Comparison of ENCODE assay signal across 27 cellular contexts in the genomic region with DNA sequence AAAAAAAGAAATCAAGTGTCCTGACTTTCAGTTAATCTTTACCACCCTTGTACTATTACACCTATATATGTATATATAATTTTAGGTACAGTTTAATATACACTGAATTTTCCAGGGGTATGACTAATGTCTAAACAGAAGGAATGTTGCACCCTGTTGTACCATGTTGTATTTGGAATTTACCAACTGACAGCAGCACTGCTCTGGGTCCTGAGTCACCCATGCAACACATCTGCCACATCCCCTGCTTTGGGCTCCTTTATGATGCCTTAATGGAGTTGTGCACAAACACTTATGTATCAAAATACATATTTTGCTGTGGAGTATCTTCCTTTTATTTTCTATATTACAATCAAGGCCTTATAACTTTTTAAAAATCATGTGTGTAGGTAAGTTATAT. TPM values are rescaled to one million over a fixed set of nuclear protein-coding genes. Genes with fewer than 3 reads are reported as not detected.
DNase-seq lines count a peak whose midpoint lies in the region; ATAC-seq, FAIRE-seq and TF ChIP-seq lines count a peak whose summit lies in the region.
"Had no signal": no experiment of that assay in that cellular context is flagged by ENCODE, and none has a peak within 500 bp of the region (broad histone marks: within the 10 kb centered on the region; RNA-seq: fewer than 3 reads in every experiment).

No MANE protein-coding gene starts in this region.

- H3K4me3 ChIP-seq in IMR-90 (ENCODE audit: insufficient read depth, low read depth, low read length) (no peak overlapping the region), brain microvascular endothelial cell (ENCODE audit: low read depth, low read length) (no peak overlapping the region), keratinocyte (ENCODE audit: control insufficient read depth in 2 of 3, extremely low read depth in 1 of 3, insufficient read depth in 2 of 3, low read depth in 1 of 3, low read length in 3 of 3) (no peak overlapping the region), right cardiac atrium (ENCODE audit: low read length) (no peak overlapping the region)
- H3K4me3 ChIP-seq: adrenal gland, breast epithelium, psoas muscle, SK-N-MC, skin epidermis, suprapubic skin had no signal

- no peak overlapping the region; the same call in 2 of the 3 replicates for H2BK15ac ChIP-seq in IMR-90 (ENCODE audit: low read depth, low read length)

- no peaks in the 10 kb centered on the region for H3K79me2 ChIP-seq in keratinocyte (ENCODE audit: control insufficient read depth, insufficient read depth, low read length)

- H3K4me2 ChIP-seq in IMR-90 (ENCODE audit: low read depth, low read length): no peak overlapping the region
- no peak overlapping the region for H3K4me2 ChIP-seq in keratinocyte (ENCODE audit: control insufficient read depth, extremely low read depth, insufficient read depth, low read depth, low read length)

- in situ Hi-C loops in IMR-90 (cut with MboI; ENCODE audit: low sequenced_read_pairs): loop anchor here (10.0 kb wide), 1 partner anchor 467 kb away; no protein-coding TSS in a partner anchor
- in situ Hi-C loops in brain microvascular endothelial cell (cut with HindIII; ENCODE audit: low pct_ligation_motif_present, low sequenced_read_pairs): loop anchor here (25.0 kb wide), 1 partner anchor 150 kb away; no protein-coding TSS in a partner anchor

- no peak for TF ChIP-seq POLR2A in IMR-90 (IDR thresholded peaks at IDR 0.05; ENCODE audit: low read depth, low read length)

- no TSS peak for BruUV-seq in IMR-90 (replicated peaks; lab: Mats Ljungman, UMichigan)

- peak; percentile 20 for DNase-seq in AG20443 (ENCODE audit: low spot score)
- peak; percentile 55 for DNase-seq in IMR-90
- DNase-seq in brain microvascular endothelial cell: peak; percentile 53
- no peak for DNase-seq in keratinocyte (ENCODE audit: low read depth, low spot score)
- no peak for DNase-seq in right cardiac atrium
- no peak for DNase-seq in DMS153 (lab: John Stamatoyannopoulos, UW)
- DNase-seq: activated CD4-positive, alpha-beta T cell treated with anti-CD3 and anti-CD28 coated beads, Interleukin-2, amount 50 U/mL, for 4 hours; activated CD8-positive, alpha-beta memory T cell treated with anti-CD3 and anti-CD28 coated beads, Interleukin-2, amount 50 U/mL, for 48 hours; adrenal gland; cortex of kidney; DMS 273 treated with DMSO at 0.1 percent for 48 hours; immature natural killer cell; Karpas-422; NCI-H1417; NCI-H524; psoas muscle; stimulated activated CD4-positive, alpha-beta T cell treated with anti-CD3 and anti-CD28 coated beads, Interleukin-1b, Interleukin-23, amount 100 ng/mL, for 48 hours; T-helper 9 cell had no signal

- H2BK20ac ChIP-seq in IMR-90 (ENCODE audit: low read depth, low read length): no peak overlapping the region

- H2BK120ac ChIP-seq in IMR-90 (ENCODE audit: low read depth, low read length): peak overlapping the region; percentile 57

- no peak overlapping the region; the same call in 1 of the 2 replicates for H3K14ac ChIP-seq in IMR-90 (replicated peaks; ENCODE audit: low read depth, low read length)

- TF ChIP-seq CTCF in IMR-90 (conservative IDR thresholded peaks at IDR 0.05; ENCODE audit: low read depth, low read length): no peak
- no peak for TF ChIP-seq CTCF in brain microvascular endothelial cell (IDR thresholded peaks at IDR 0.05; ENCODE audit: low read depth, low read length, missing control alignments)
- TF ChIP-seq CTCF in keratinocyte (optimal IDR thresholded peaks at IDR 0.05 in 1 of 3, IDR thresholded peaks at IDR 0.05 in 1 of 3, conservative IDR thresholded peaks at IDR 0.05 in 1 of 3; ENCODE audit: extremely low read depth in 1 of 3, insufficient read depth in 2 of 3, low read length in 3 of 3): no peak

- peaks cover 9% of the 10 kb centered on the region for H3K4me1 ChIP-seq in IMR-90 (ENCODE audit: control insufficient read depth, insufficient read depth, low read length)
- H3K4me1 ChIP-seq in keratinocyte (ENCODE audit: control insufficient read depth, extremely low read depth, insufficient read depth, low read length): peaks cover 16% of the 10 kb centered on the region
- H3K4me1 ChIP-seq in right cardiac atrium (ENCODE audit: control insufficient read depth, insufficient read depth, low read length): peaks cover 2% of the 10 kb centered on the region
- H3K4me1 ChIP-seq: breast epithelium, psoas muscle had no signal

- H3K18ac ChIP-seq in IMR-90 (ENCODE audit: low read depth, low read length): no peak overlapping the region

- no peak for TF ChIP-seq RAD21 in IMR-90 (IDR thresholded peaks at IDR 0.05; ENCODE audit: low read length)

- H4K5ac ChIP-seq in IMR-90 (ENCODE audit: low read depth, low read length): no peak overlapping the region

- H3K4ac ChIP-seq in IMR-90 (ENCODE audit: low read depth, low read length): peak overlapping the region; percentile 60; the same call in 1 of the 2 replicates

- CTCF ChIA-PET in IMR-90 (lab: Yijun Ruan, JAX): no interaction called here

- intact Hi-C loops in IMR-90 (cut with micrococcal nuclease): no loop called here
- intact Hi-C loops in right cardiac atrium (cut with DNase I): no loop called here

- no peak overlapping the region for H2AK9ac ChIP-seq in IMR-90 (replicated peaks; ENCODE audit: low read depth, low read length, poor library complexity)

- no peak overlapping the region for H3K9ac ChIP-seq in IMR-90 (ENCODE audit: low read depth, low read length)
- H3K9ac ChIP-seq in keratinocyte (ENCODE audit: control insufficient read depth, extremely low read depth, insufficient read depth, low read length): no peak overlapping the region

- H4K91ac ChIP-seq in IMR-90 (ENCODE audit: insufficient read depth, low read depth, low read length): no peak overlapping the region

- no peak overlapping the region for H2AFZ ChIP-seq in IMR-90 (replicated peaks; ENCODE audit: low read length, poor library complexity)
- H2AFZ ChIP-seq in keratinocyte (ENCODE audit: control insufficient read depth, low read length): no peak overlapping the region

- peak overlapping the region; percentile 62 for H2BK5ac ChIP-seq in IMR-90 (ENCODE audit: low read depth, low read length, poor library complexity, severe bottlenecking)

- POLR2A ChIA-PET in IMR-90 (lab: Charles Lee; ENCODE audit: unreplicated experiment): no interaction called here

- FAIRE-seq in keratinocyte (lab: Jason Lieb, UNC): peak; percentile 39
- FAIRE-seq: HTR-8/SVneo had no signal

- 0 out of 4 replicates have a peak, but pooled peaks cover 0 to 2% of the 10 kb centered on the region in 2 experiments for H3K79me1 ChIP-seq in IMR-90 (ENCODE audit: low read depth in 1 of 2, low read length in 2 of 2)

- H2AK5ac ChIP-seq in IMR-90 (ENCODE audit: low read depth, low read length): no peak overlapping the region

- H3K9me1 ChIP-seq in IMR-90 (ENCODE audit: insufficient read depth, low read length) (peaks cover 5% of the 10 kb centered on the region), keratinocyte (ENCODE audit: control insufficient read depth, extremely low read depth, insufficient read depth, low read length) (no peaks in the 10 kb centered on the region)

- H3K9me3 ChIP-seq in IMR-90 (ENCODE audit: control insufficient read depth, insufficient read depth, low read length): no peaks in the 10 kb centered on the region
- no peaks in the 10 kb centered on the region for H3K9me3 ChIP-seq in keratinocyte (ENCODE audit: control insufficient read depth, low read depth, low read length)
- no peaks in the 10 kb centered on the region for H3K9me3 ChIP-seq in right cardiac atrium (ENCODE audit: control insufficient read depth, low read length)
- H3K9me3 ChIP-seq: adrenal gland, breast epithelium, psoas muscle, suprapubic skin had no signal

- no peaks in the 10 kb centered on the region for H3K27me3 ChIP-seq in IMR-90 (ENCODE audit: control insufficient read depth, insufficient read depth, low read length)
- no peaks in the 10 kb centered on the region for H3K27me3 ChIP-seq in brain microvascular endothelial cell (replicated peaks)
- H3K27me3 ChIP-seq in keratinocyte (ENCODE audit: control insufficient read depth, extremely low read depth, insufficient read depth, low read length): no peaks in the 10 kb centered on the region
- H3K27me3 ChIP-seq in right cardiac atrium (ENCODE audit: control insufficient read depth, insufficient read depth): no peaks in the 10 kb centered on the region
- H3K27me3 ChIP-seq: adrenal gland, breast epithelium, suprapubic skin had no signal

- H3K36me3 ChIP-seq in IMR-90 (ENCODE audit: control insufficient read depth, insufficient read depth, low read length) (no peaks in the 10 kb centered on the region), brain microvascular endothelial cell (replicated peaks) (no peaks in the 10 kb centered on the region), keratinocyte (ENCODE audit: control insufficient read depth in 2 of 2, extremely low read depth in 1 of 2, insufficient read depth in 2 of 2, low read length in 2 of 2) (no peaks in the 10 kb centered on the region)
- H3K36me3 ChIP-seq: adrenal gland, breast epithelium, suprapubic skin had no signal

- peak; percentile 66 for ATAC-seq in IMR-90 (ENCODE audit: low read depth)
- no peak for ATAC-seq in GM19455 (IDR thresholded peaks at IDR 0.05; ENCODE audit: unreplicated experiment)
- no peak for ATAC-seq in GM19452 (IDR thresholded peaks at IDR 0.05; ENCODE audit: unreplicated experiment)
- no peak for ATAC-seq in right cardiac atrium
- ATAC-seq: psoas muscle; stimulated activated effector memory CD8-positive, alpha-beta T cell treated with anti-CD3 and anti-CD28 coated beads, Interleukin-12 subunit alpha, Interleukin-12 subunit beta, amount 100 ng/mL, for 72 hours; WTC11 had no signal

- no peak overlapping the region; the same call in 1 of the 2 replicates for H3K56ac ChIP-seq in IMR-90 (ENCODE audit: extremely low read depth, insufficient read depth, low read length)

- 0 out of 4 replicates have a peak overlapping the region, but pooled peaks of 1 of the 2 experiments have one; percentile 13 for H4K8ac ChIP-seq in IMR-90 (ENCODE audit: low read depth in 2 of 2, low read length in 2 of 2)

- H3K27ac ChIP-seq in IMR-90 (ENCODE audit: insufficient read depth, low read length) (no peak overlapping the region), brain microvascular endothelial cell (no peak overlapping the region), keratinocyte (ENCODE audit: control insufficient read depth, insufficient read depth, low read length) (no peak overlapping the region), right cardiac atrium (ENCODE audit: low read length) (no peak overlapping the region)
- H3K27ac ChIP-seq: adrenal gland, breast epithelium, psoas muscle, SK-N-MC, suprapubic skin had no signal

- H3K23ac ChIP-seq in IMR-90 (ENCODE audit: low read depth, low read length): no peak overlapping the region

- H4K20me1 ChIP-seq in IMR-90 (ENCODE audit: insufficient read depth, low read length): no peaks in the 10 kb centered on the region
- no peaks in the 10 kb centered on the region for H4K20me1 ChIP-seq in keratinocyte (ENCODE audit: control insufficient read depth, extremely low read depth, insufficient read depth, low read length)

- dilution Hi-C loops in IMR-90 (cut with HindIII; ENCODE audit: low sequenced_read_pairs, unreplicated experiment) (no loop called here), keratinocyte (cut with MboI; ENCODE audit: extremely low pct_ligation_motif_present, low sequenced_read_pairs) (no loop called here)

RNA-seq across cellular contexts. Expression of gene YAE1, which starts 21.2 kb away (rescaled TPM):
- total RNA-seq in IMR-90 (2012; rRNA removed) (36.7 and 37.8 TPM in 2 replicates), right cardiac atrium (10 to 100 TPM; 21.4 to 24.4 (median 22.4) TPM)
- polyA plus RNA-seq in IMR-90 (2012; rRNA removed) (23.9 and 28.6 TPM in 2 replicates), keratinocyte (21.7 to 43.7 TPM (median 23.0 TPM) in 3 replicates), right cardiac atrium (30.9 TPM)
- 4.0 and 8.9 TPM in 2 replicates for polyA plus RNA-seq in IMR-90 (2012; cell fraction: cytosol; rRNA removed)
- polyA plus RNA-seq in IMR-90 (2012; cell fraction: nucleus; rRNA removed; ENCODE audit: low replicate concordance): 2.0 and 15.9 TPM in 2 replicates
- polyA plus RNA-seq in keratinocyte (2011; ENCODE audit: low read depth): 12.4 TPM
- 19.5 and 35.7 TPM in 2 replicates for polyA plus RNA-seq in keratinocyte (2011; cell fraction: cytosol; rRNA removed)
- polyA plus RNA-seq in keratinocyte (2011; cell fraction: nucleus; rRNA removed): 19.2 and 24.1 TPM in 2 replicates
- polyA plus RNA-seq in keratinocyte (2012; ENCODE audit: low replicate concordance): 12.8 and 20.3 TPM in 2 replicates
- polyA minus RNA-seq in keratinocyte: 2.2 to 15.9 TPM (median 4.4 TPM) in 3 replicates
- 15.5 TPM for polyA minus RNA-seq in keratinocyte (2011; cell fraction: cytosol; rRNA and poly(A)+ RNA removed)
- 9.0 and 15.5 TPM in 2 replicates for polyA minus RNA-seq in keratinocyte (2011; cell fraction: nucleus; rRNA and poly(A)+ RNA removed)

RNA-seq across cellular contexts. Expression of gene RALA, which starts 36.0 kb away (rescaled TPM):
- 7.7 and 15.8 TPM in 2 replicates for total RNA-seq in IMR-90 (2012; rRNA removed)
- polyA plus RNA-seq in IMR-90 (2012; rRNA removed): 20.5 and 21.1 TPM in 2 replicates
- polyA plus RNA-seq in IMR-90 (2012; cell fraction: cytosol; rRNA removed): 4.4 and 6.5 TPM in 2 replicates
- 3.3 and 9.8 TPM in 2 replicates for polyA plus RNA-seq in IMR-90 (2012; cell fraction: nucleus; rRNA removed; ENCODE audit: low replicate concordance)
- 40.5 to 64.6 TPM (median 44.2 TPM) in 3 replicates for polyA plus RNA-seq in keratinocyte
- 143 TPM for polyA plus RNA-seq in keratinocyte (2011; ENCODE audit: low read depth)
- polyA plus RNA-seq in keratinocyte (2011; cell fraction: cytosol; rRNA removed): 44.0 and 74.3 TPM in 2 replicates
- 30.9 and 38.6 TPM in 2 replicates for polyA plus RNA-seq in keratinocyte (2011; cell fraction: nucleus; rRNA removed)
- polyA plus RNA-seq in keratinocyte (2012; ENCODE audit: low replicate concordance): 37.1 and 66.7 TPM in 2 replicates
- polyA minus RNA-seq in keratinocyte: 30.9 to 60.7 TPM (median 30.9 TPM) in 3 replicates
- polyA minus RNA-seq in keratinocyte (2011; cell fraction: cytosol; rRNA and poly(A)+ RNA removed): 71.0 TPM
- 30.6 and 42.5 TPM in 2 replicates for polyA minus RNA-seq in keratinocyte (2011; cell fraction: nucleus; rRNA and poly(A)+ RNA removed)
- total RNA-seq in right cardiac atrium: 10 to 100 TPM; 21.0 to 23.9 (median 22.4) TPM
- 20.9 TPM for polyA plus RNA-seq in right cardiac atrium

Comparison
In these comparisons a context has a peak if more than half of its experiments do, and no peak if none do; other contexts are left out.
1. DNase-seq: peak in AG20443 (single experiment), IMR-90 (single experiment) and brain microvascular endothelial cell (single experiment); none in keratinocyte (single experiment), right cardiac atrium (0 of 3) and DMS153 (single experiment).